In genomic region chr16:11133344-11133921, GRCh38 we compare ENCODE assay signal across 8 cellular contexts.
DNase-seq lines count a peak whose midpoint lies in the region; ATAC-seq and TF ChIP-seq lines count a peak whose summit lies in the region.

No MANE protein-coding gene starts in this region.

- peak overlapping the region; percentile 53 for H3K4me2 ChIP-seq in osteoblast (ENCODE audit: insufficient read depth, low read length)

- ATAC-seq in HG03432 (IDR thresholded peaks at IDR 0.05; ENCODE audit: unreplicated experiment) (no peak), HG02763 (IDR thresholded peaks at IDR 0.05; ENCODE audit: unreplicated experiment) (no peak)

- DNase-seq in Caki2 (ENCODE audit: low read depth) (peak; percentile 88), RKO (ENCODE audit: low spot score) (peak; percentile 56), fibroblast of the aortic adventitia (ENCODE audit: low read depth) (peak; percentile 96), osteoblast (ENCODE audit: insufficient read length, low spot score, missing footprints) (peak; percentile 94), NCI-H187 (lab: John Stamatoyannopoulos, UW) (no peak), NCI-H526 treated with DMSO at 0.1 percent for 48 hours (lab: John Stamatoyannopoulos, UW) (no peak)

- no peaks in the 10 kb centered on the region for H3K9me3 ChIP-seq in osteoblast (ENCODE audit: low read depth, low read length)

- no peaks in the 10 kb centered on the region for H4K20me1 ChIP-seq in osteoblast (ENCODE audit: insufficient read depth, low read length)

- in situ Hi-C loops in Caki2 (cut with HindIII; ENCODE audit: low pct_unique_long_range_greater_than_20kb, low sequenced_read_pairs): no loop called here

- H3K4me1 ChIP-seq in osteoblast (ENCODE audit: insufficient read depth, low read length): peaks cover 59% of the 10 kb centered on the region

- H3K79me2 ChIP-seq in osteoblast (ENCODE audit: insufficient read depth, low read length): no peaks in the 10 kb centered on the region

- H3K4me3 ChIP-seq in fibroblast of the aortic adventitia (ENCODE audit: low read depth, low read length): no peak overlapping the region
- no peak overlapping the region for H3K4me3 ChIP-seq in osteoblast (ENCODE audit: insufficient read depth, low read length)

- TF ChIP-seq CTCF in fibroblast of the aortic adventitia (IDR thresholded peaks at IDR 0.05; ENCODE audit: insufficient read depth, low read length) (no peak), osteoblast (IDR thresholded peaks at IDR 0.05; ENCODE audit: extremely low read depth, low read depth, low read length) (no peak)

- H3K36me3 ChIP-seq in osteoblast (ENCODE audit: insufficient read depth, low read length): peaks cover 2% of the 10 kb centered on the region

- no peaks in the 10 kb centered on the region for H3K27me3 ChIP-seq in osteoblast (ENCODE audit: insufficient read depth, low read length)

- H2AFZ ChIP-seq in osteoblast (ENCODE audit: low read length): no peak overlapping the region

- peak overlapping the region; percentile 73 for H3K27ac ChIP-seq in osteoblast (ENCODE audit: low read depth, low read length)

Comparison
In these comparisons a context has a peak if more than half of its experiments do, and no peak if none do; other contexts are left out.
1. DNase-seq: peak in Caki2 (single experiment), RKO (single experiment), fibroblast of the aortic adventitia (single experiment) and osteoblast (single experiment); none in NCI-H187 (0 of 2) and NCI-H526 treated with DMSO at 0.1 percent for 48 hours (single experiment).